9 cellular contexts compared by ENCODE assay signal in genomic region chr4:186727149-186727976, GRCh38. TPM values are rescaled to one million over a fixed set of nuclear protein-coding genes. Genes with fewer than 3 reads are reported as not detected.
A peak's percentile ranks its signal among the peaks of the same experiment; 100 is the strongest.
DNase-seq lines count a peak whose midpoint lies in the region; ATAC-seq and FAIRE-seq lines count a peak whose summit lies in the region.
"Had no signal": no experiment of that assay in that cellular context is flagged by ENCODE, and none has a peak within 500 bp of the region (broad histone marks: within the 10 kb centered on the region; RNA-seq: fewer than 3 reads in every experiment).

No MANE protein-coding gene starts in this region.

- peak in 1 of 2 experiments; percentile 17 for DNase-seq in HAP-1 (ENCODE audit: low spot score in 2 of 2)
- peak; percentile 42 for DNase-seq in small intestine
- no peak for DNase-seq in SHP77 (lab: John Stamatoyannopoulos, UW)
- no peak for DNase-seq in NCI-H1105 (lab: John Stamatoyannopoulos, UW)
- no peak for DNase-seq in NCI-H2107 treated with DMSO at 0.1 percent for 48 hours (lab: John Stamatoyannopoulos, UW; ENCODE audit: unreplicated experiment)
- DNase-seq: NCI-H1436 had no signal

- H3K27me3 Mint-ChIP-seq in activated T-helper 17 cell treated with anti-CD3 and anti-CD28 coated beads, Interleukin-2, amount 50 U/mL, for 72 hours: peaks cover 42% of the 10 kb centered on the region

- peaks cover 5% of the 10 kb centered on the region for H3K9me3 Mint-ChIP-seq in activated T-helper 17 cell treated with anti-CD3 and anti-CD28 coated beads, Interleukin-2, amount 50 U/mL, for 72 hours

- WGBS in small intestine, 3 donors: 4 to 8% (median 6%) methylated on average over 16 of the region's 16 CpGs

- in situ Hi-C loops in HAP-1 (cut with MboI; ENCODE audit: low sequenced_read_pairs): loop anchor here (25.0 kb wide), 1 partner anchor 335 kb away; no protein-coding TSS in a partner anchor

- no peak overlapping the region for H3K9ac ChIP-seq in iPS-15b (ENCODE audit: low read depth, low read length)

- no peak for FAIRE-seq in small intestine (lab: Jason Lieb, UNC)

- H3K27me3 ChIP-seq in HAP-1 (ENCODE audit: low read depth): no peaks in the 10 kb centered on the region
- H3K27me3 ChIP-seq in iPS-15b (ENCODE audit: control insufficient read depth, insufficient read depth, low read length): peaks cover 13% of the 10 kb centered on the region
- peaks cover 0 to 3% of the 10 kb centered on the region in 2 donors for H3K27me3 ChIP-seq in small intestine (ENCODE audit: control insufficient read depth in 2 of 2, insufficient read depth in 2 of 2, low read length in 2 of 2)

- H3K4me1 Mint-ChIP-seq in activated T-helper 17 cell treated with anti-CD3 and anti-CD28 coated beads, Interleukin-2, amount 50 U/mL, for 72 hours: no peaks in the 10 kb centered on the region

- ATAC-seq in activated T-helper 17 cell treated with anti-CD3 and anti-CD28 coated beads, Interleukin-2, amount 50 U/mL, for 72 hours (replicated peaks): no peak
- no peak for ATAC-seq in HG02870 (IDR thresholded peaks at IDR 0.05; ENCODE audit: unreplicated experiment)

- peak overlapping the region; percentile 95 to 99 for H3K27ac ChIP-seq in small intestine (ENCODE audit: low read depth in 1 of 2, low read length in 1 of 2)

- H3K9me3 ChIP-seq in HAP-1 (no peaks in the 10 kb centered on the region), iPS-15b (ENCODE audit: control insufficient read depth, insufficient read depth, low read length) (no peaks in the 10 kb centered on the region), small intestine (ENCODE audit: control insufficient read depth, low read depth) (no peaks in the 10 kb centered on the region)

- H3K27ac Mint-ChIP-seq in activated T-helper 17 cell treated with anti-CD3 and anti-CD28 coated beads, Interleukin-2, amount 50 U/mL, for 72 hours: no peak overlapping the region

- H3K36me3 ChIP-seq in HAP-1 (replicated peaks) (no peaks in the 10 kb centered on the region), iPS-15b (ENCODE audit: control insufficient read depth, insufficient read depth, low read length) (no peaks in the 10 kb centered on the region), small intestine (ENCODE audit: control insufficient read depth in 2 of 2, insufficient read depth in 2 of 2, low read length in 2 of 2) (no peaks in the 10 kb centered on the region)

- peak overlapping the region; percentile 58 for H3K4me3 Mint-ChIP-seq in activated T-helper 17 cell treated with anti-CD3 and anti-CD28 coated beads, Interleukin-2, amount 50 U/mL, for 72 hours

- H3K4me3 ChIP-seq in HAP-1: peak overlapping the region; percentile 63
- H3K4me3 ChIP-seq in iPS-15b (ENCODE audit: low read depth, low read length): peak overlapping the region; percentile 94
- peak overlapping the region; percentile 43 to 80 for H3K4me3 ChIP-seq in small intestine (ENCODE audit: low read depth in 1 of 2, low read length in 2 of 2)

- H3K36me3 Mint-ChIP-seq in activated T-helper 17 cell treated with anti-CD3 and anti-CD28 coated beads, Interleukin-2, amount 50 U/mL, for 72 hours (ENCODE audit: low read depth): peaks cover 5% of the 10 kb centered on the region

- peaks cover 9% of the 10 kb centered on the region; the same call in 1 of the 2 replicates for H3K4me1 ChIP-seq in HAP-1
- peaks cover 8% of the 10 kb centered on the region for H3K4me1 ChIP-seq in iPS-15b (ENCODE audit: control insufficient read depth, insufficient read depth, low read length)
- no peaks in the 10 kb centered on the region for H3K4me1 ChIP-seq in small intestine (ENCODE audit: control insufficient read depth in 2 of 2, insufficient read depth in 1 of 2, low read depth in 1 of 2, low read length in 1 of 2)

RNA-seq across cellular contexts. Expression of gene FAT1, which starts 3.7 kb away (rescaled TPM):
- not detected for total RNA-seq in activated T-helper 17 cell treated with anti-CD3 and anti-CD28 coated beads, Interleukin-2, amount 50 U/mL, for 72 hours
- polyA plus RNA-seq in small intestine: 10 to 100 TPM; 62.4 to 99.3 (median 67.8) TPM
